Comparison of ENCODE assay signal across 35 cellular contexts in the genomic region with DNA sequence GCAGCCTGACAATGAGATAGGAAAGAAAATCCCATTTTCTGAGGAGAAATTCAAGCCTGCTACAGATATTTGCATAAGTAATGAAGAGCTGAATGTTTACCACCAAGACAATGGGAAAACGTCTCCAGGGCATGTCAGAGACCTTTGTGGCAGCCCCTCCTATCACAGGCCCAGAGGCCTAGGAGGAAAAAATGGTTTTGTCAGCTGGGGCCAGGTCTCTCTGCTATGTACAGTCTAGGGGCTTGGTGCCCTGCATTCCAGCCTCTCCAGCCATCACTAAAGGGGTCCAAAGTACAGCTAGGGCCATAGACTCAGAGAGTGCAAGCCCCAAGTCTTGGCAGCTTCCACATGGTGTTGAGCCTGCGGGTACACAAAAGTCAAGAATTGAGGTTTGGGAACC.
"Had no signal": no experiment of that assay in that cellular context is flagged by ENCODE, and none has a peak within 500 bp of the region (broad histone marks: within the 10 kb centered on the region; RNA-seq: fewer than 3 reads in every experiment).

No MANE protein-coding gene starts in this region.

- H3K4me3 ChIP-seq: MG63 had no signal

- H3K36me3 ChIP-seq: MG63 had no signal

- DNase-seq: Karpas-422, Kasumi-1, MG63, MM.1S, MV-4-11, NCI-H1048, NCI-H1092, NCI-H1092 treated with DMSO at 0.1 percent for 48 hours, NCI-H1105, NCI-H1105 treated with DMSO at 0.1 percent for 48 hours, NCI-H1417, NCI-H1417 treated with DMSO at 0.1 percent for 48 hours, NCI-H1436, NCI-H1436 treated with DMSO at 0.1 percent for 48 hours, NCI-H146, NCI-H1694, NCI-H1694 treated with DMSO at 0.1 percent for 48 hours, NCI-H187, NCI-H187 treated with DMSO at 0.1 percent for 48 hours, NCI-H1930, NCI-H2029, NCI-H2029 treated with DMSO at 0.1 percent for 48 hours, NCI-H2081, NCI-H2081 treated with DMSO at 0.1 percent for 48 hours, NCI-H2107, NCI-H2171, NCI-H2171 treated with DMSO at 0.1 percent for 48 hours, NCI-H2227 treated with DMSO at 0.1 percent for 48 hours, NCI-H226, NCI-H345, NCI-H446, NCI-H446 treated with DMSO at 0.1 percent for 48 hours, NCI-H510A, NCI-H510A treated with DMSO at 0.1 percent for 48 hours, NCI-H524 had no signal

- H3K27me3 ChIP-seq: MG63 had no signal
